ENCODE assay signal across 10 cellular contexts in the genomic region with DNA sequence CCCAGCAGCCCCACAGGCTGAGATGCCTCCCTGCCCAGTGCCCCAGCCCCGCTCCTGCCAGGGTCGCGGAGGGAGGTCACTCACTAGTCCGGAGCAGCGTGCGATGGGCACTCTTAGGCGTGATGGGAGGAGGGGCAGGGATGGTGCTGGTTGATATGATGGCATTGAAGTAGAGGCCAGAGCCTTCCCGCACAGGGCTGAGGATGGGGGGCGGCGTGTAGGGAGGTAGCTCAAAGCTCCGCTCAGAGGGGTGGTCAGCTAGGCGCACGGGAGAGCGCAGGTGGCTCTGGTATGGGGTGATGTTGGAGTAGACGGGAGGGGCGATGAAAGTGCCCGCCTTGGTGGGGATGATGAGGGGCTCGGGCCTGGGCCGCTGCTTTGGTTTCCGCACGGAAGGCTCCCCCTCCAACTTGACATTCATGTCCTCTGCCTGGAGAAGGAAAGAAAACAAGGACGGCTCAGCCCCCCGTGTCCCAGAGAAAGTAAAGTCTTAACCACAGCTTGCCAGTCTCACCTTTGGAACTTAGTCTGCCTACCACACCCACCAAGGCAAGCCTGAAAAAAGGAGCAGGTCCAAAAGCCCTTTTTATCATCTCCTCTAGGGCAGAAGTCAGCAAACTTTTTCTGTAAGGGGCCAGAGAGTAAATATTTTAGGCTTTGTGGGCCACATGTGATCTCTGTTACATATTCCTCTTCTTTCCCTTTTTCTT. TPM values are rescaled to one million over a fixed set of nuclear protein-coding genes. Genes with fewer than 3 reads are reported as not detected.
A peak's percentile ranks its signal among the peaks of the same experiment; 100 is the strongest.
DNase-seq lines count a peak whose midpoint lies in the region; ATAC-seq and TF ChIP-seq lines count a peak whose summit lies in the region.
"Had no signal": no experiment of that assay in that cellular context is flagged by ENCODE, and none has a peak within 500 bp of the region (broad histone marks: within the 10 kb centered on the region; RNA-seq: fewer than 3 reads in every experiment).

No MANE protein-coding gene starts in this region.

- peaks cover 68% of the 10 kb centered on the region for H3K36me3 Mint-ChIP-seq in stimulated activated naive CD8-positive, alpha-beta T cell treated with anti-CD3 and anti-CD28 coated beads, Interleukin-15, Interleukin-2, amounts not matched to agents 100 ng/mL and 50 ng/mL, for 24 hours (ENCODE audit: low read depth)
- H3K36me3 Mint-ChIP-seq in effector memory CD8-positive, alpha-beta T cell (ENCODE audit: insufficient read depth): peaks cover 80% of the 10 kb centered on the region

- peaks cover 37% of the 10 kb centered on the region for H3K4me1 Mint-ChIP-seq in stimulated activated naive CD8-positive, alpha-beta T cell treated with anti-CD3 and anti-CD28 coated beads, Interleukin-15, Interleukin-2, amounts not matched to agents 100 ng/mL and 50 ng/mL, for 24 hours (ENCODE audit: low read depth)
- H3K4me1 Mint-ChIP-seq in effector memory CD8-positive, alpha-beta T cell (ENCODE audit: low read depth in 2 of 2): peaks cover 17 to 24% of the 10 kb centered on the region in 2 donors

- no peak for DNase-seq in stimulated activated naive CD8-positive, alpha-beta T cell treated with anti-CD3 and anti-CD28 coated beads, Interleukin-15, Interleukin-2, amounts not matched to agents 100 U/mL and 50 U/mL, for 24 hours
- no peak for DNase-seq in effector memory CD8-positive, alpha-beta T cell
- peak; percentile 21 for DNase-seq in omental fat pad (ENCODE audit: low spot score)
- DNase-seq in HPDE6-E6E7 (ENCODE audit: extremely low spot score): no peak
- DNase-seq in kidney tubule cell (ENCODE audit: low spot score): no peak
- no peak for DNase-seq in activated CD4-positive, alpha-beta T cell treated with anti-CD3 and anti-CD28 coated beads, Interleukin-2, amount 50 U/mL, for 4 hours
- no peak for DNase-seq in GOT3 (lab: John Stamatoyannopoulos, UW)
- DNase-seq: NCI-H187 treated with DMSO at 0.1 percent for 48 hours, nephron progenitor cell had no signal

- H3K27me3 Mint-ChIP-seq in stimulated activated naive CD8-positive, alpha-beta T cell treated with anti-CD3 and anti-CD28 coated beads, Interleukin-15, Interleukin-2, amounts not matched to agents 100 ng/mL and 50 ng/mL, for 24 hours: no peaks in the 10 kb centered on the region
- H3K27me3 Mint-ChIP-seq in effector memory CD8-positive, alpha-beta T cell: no peaks in the 10 kb centered on the region

- H3K9me3 Mint-ChIP-seq in stimulated activated naive CD8-positive, alpha-beta T cell treated with anti-CD3 and anti-CD28 coated beads, Interleukin-15, Interleukin-2, amounts not matched to agents 100 ng/mL and 50 ng/mL, for 24 hours: no peaks in the 10 kb centered on the region
- H3K9me3 Mint-ChIP-seq in effector memory CD8-positive, alpha-beta T cell: no peaks in the 10 kb centered on the region
- H3K9me3 Mint-ChIP-seq: nephron progenitor cell had no signal

- peak overlapping the region; percentile 83 for H3K27ac Mint-ChIP-seq in stimulated activated naive CD8-positive, alpha-beta T cell treated with anti-CD3 and anti-CD28 coated beads, Interleukin-15, Interleukin-2, amounts not matched to agents 100 ng/mL and 50 ng/mL, for 24 hours
- H3K27ac Mint-ChIP-seq in effector memory CD8-positive, alpha-beta T cell: peak overlapping the region; percentile 78 to 89

- H3K4me3 Mint-ChIP-seq in stimulated activated naive CD8-positive, alpha-beta T cell treated with anti-CD3 and anti-CD28 coated beads, Interleukin-15, Interleukin-2, amounts not matched to agents 100 ng/mL and 50 ng/mL, for 24 hours: no peak overlapping the region
- H3K4me3 Mint-ChIP-seq in effector memory CD8-positive, alpha-beta T cell: no peak overlapping the region
- H3K4me3 Mint-ChIP-seq: nephron progenitor cell had no signal

- no peak for ATAC-seq in stimulated activated naive CD8-positive, alpha-beta T cell treated with anti-CD3 and anti-CD28 coated beads, Interleukin-15, Interleukin-2, amounts not matched to agents 100 U/mL and 50 U/mL, for 24 hours
- ATAC-seq in effector memory CD8-positive, alpha-beta T cell (replicated peaks): no peak
- no peak for ATAC-seq in omental fat pad (ENCODE audit: low FRiP score)

- TF ChIP-seq CTCF in omental fat pad (IDR thresholded peaks at IDR 0.05): no peak

RNA-seq across cellular contexts. Expression of a gene that starts 15.5 kb away (rescaled TPM):
- total RNA-seq in omental fat pad: 10 to 100 TPM; 14.8 to 22.6 (median 20.1) TPM
